Comparison of ENCODE assay signal across 26 cellular contexts in the genomic region with DNA sequence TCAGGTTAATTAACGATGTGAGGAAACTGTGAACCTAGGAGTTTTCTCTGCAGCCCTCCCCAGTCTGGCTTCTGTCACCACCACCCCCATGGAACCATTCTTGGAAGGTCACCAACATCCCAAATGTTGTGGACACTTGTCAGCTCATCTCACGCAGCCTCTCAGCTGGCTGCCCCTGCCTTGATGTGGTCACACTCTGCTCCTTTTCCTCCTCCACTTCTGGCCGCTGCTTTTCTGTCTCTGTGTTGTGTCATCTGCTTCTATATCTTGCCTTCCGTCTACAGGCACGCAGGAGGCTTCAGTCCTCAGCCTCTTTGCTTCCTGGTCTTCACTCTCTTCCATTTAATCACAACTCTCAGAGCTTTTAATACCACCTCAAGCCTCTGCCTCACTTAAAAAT.
A peak's percentile ranks its signal among the peaks of the same experiment; 100 is the strongest.
DNase-seq lines count a peak whose midpoint lies in the region; ATAC-seq and TF ChIP-seq lines count a peak whose summit lies in the region.
"Had no signal": no experiment of that assay in that cellular context is flagged by ENCODE, and none has a peak within 500 bp of the region (broad histone marks: within the 10 kb centered on the region; RNA-seq: fewer than 3 reads in every experiment).

No MANE protein-coding gene starts in this region.

- H3K27ac ChIP-seq in brain microvascular endothelial cell = no peak overlapping the region
- H3K27ac ChIP-seq: 22Rv1, KMS-11, skin epidermis, stomach, thyroid gland, VCaP had no signal

- in situ Hi-C loops in brain microvascular endothelial cell (cut with HindIII; ENCODE audit: low pct_ligation_motif_present, low sequenced_read_pairs) = no loop called here

- H3K4me3 ChIP-seq in MG63 (no peak overlapping the region), fibroblast of the aortic adventitia (ENCODE audit: low read depth, low read length) (no peak overlapping the region), brain microvascular endothelial cell (ENCODE audit: low read depth, low read length) (no peak overlapping the region)
- H3K4me3 ChIP-seq: skin epidermis, stomach, thyroid gland had no signal

- intact Hi-C loops in Right ventricle myocardium superior (cut with DNase I) (no loop called here), left ventricle myocardium superior (cut with micrococcal nuclease) (no loop called here), natural killer cell (cut with micrococcal nuclease) (no loop called here)

- H3K27ac Mint-ChIP-seq in natural killer cell = no peak overlapping the region

- H3K27me3 ChIP-seq in MG63 (no peaks in the 10 kb centered on the region), brain microvascular endothelial cell (replicated peaks) (no peaks in the 10 kb centered on the region)
- H3K27me3 ChIP-seq: stomach, thyroid gland had no signal

- H3K36me3 ChIP-seq in MG63 = no peaks in the 10 kb centered on the region
- H3K36me3 ChIP-seq in brain microvascular endothelial cell (replicated peaks) = no peaks in the 10 kb centered on the region
- H3K36me3 ChIP-seq: stomach, thyroid gland had no signal

- TF ChIP-seq CTCF in fibroblast of the aortic adventitia (IDR thresholded peaks at IDR 0.05; ENCODE audit: insufficient read depth, low read length) = no peak
- no peak for TF ChIP-seq CTCF in brain microvascular endothelial cell (IDR thresholded peaks at IDR 0.05; ENCODE audit: low read depth, low read length, missing control alignments)
- TF ChIP-seq CTCF in natural killer cell (IDR thresholded peaks at IDR 0.05) = no peak

- no peaks in the 10 kb centered on the region for H3K27me3 Mint-ChIP-seq in natural killer cell (ENCODE audit: low read depth in 2 of 2)
- H3K27me3 Mint-ChIP-seq: naive B cell had no signal

- H3K9me3 ChIP-seq in MG63 = no peaks in the 10 kb centered on the region
- H3K9me3 ChIP-seq: stomach, thyroid gland had no signal

- H3K4me1 Mint-ChIP-seq in natural killer cell = no peaks in the 10 kb centered on the region
- H3K4me1 Mint-ChIP-seq: naive B cell had no signal

- ATAC-seq in Right ventricle myocardium superior (ENCODE audit: poor library complexity) (peak; percentile 18), left ventricle myocardium superior (no peak), natural killer cell (no peak)
- ATAC-seq: PC-3 had no signal

- no peak overlapping the region for H3K4me3 Mint-ChIP-seq in natural killer cell
- H3K4me3 Mint-ChIP-seq: naive B cell had no signal

- H3K36me3 Mint-ChIP-seq in natural killer cell = no peaks in the 10 kb centered on the region
- H3K36me3 Mint-ChIP-seq: naive B cell had no signal

- DNase-seq in Right ventricle myocardium superior (no peak), left ventricle myocardium superior (no peak), MG63 (peak; percentile 1), fibroblast of the aortic adventitia (ENCODE audit: low read depth) (peak; percentile 2), myocyte (ENCODE audit: low read depth) (peak; percentile 25), brain microvascular endothelial cell (no peak), natural killer cell (no peak)
- DNase-seq in activated CD4-positive, alpha-beta T cell treated with anti-CD3 and anti-CD28 coated beads for 48 hours = no peak
- DNase-seq: activated CD4-positive, alpha-beta T cell treated with anti-CD3 and anti-CD28 coated beads for 4 hours; activated gamma-delta T cell; activated T-cell treated with anti-CD3 and anti-CD28 coated beads, Interleukin-2, amount 50 U/mL, for 1 hour; AML-193; GDM1; head of caudate nucleus; naive B cell; NCI-H446 treated with DMSO at 0.1 percent for 48 hours; PC-3; SHP77; stimulated activated CD4-positive, alpha-beta T cell treated with anti-CD3 and anti-CD28 coated beads, Interleukin-1b, Interleukin-23, amount 100 ng/mL, for 48 hours; stimulated activated CD8-positive, alpha-beta memory T cell treated with anti-CD3 and anti-CD28 coated beads, Interleukin-4, amount 100 ng/mL, for 48 hours; stomach; thyroid gland had no signal

- peaks cover 26% of the 10 kb centered on the region in 2 donors for H3K9me3 Mint-ChIP-seq in natural killer cell

Comparison
In these comparisons a context has a peak if more than half of its experiments do, and no peak if none do; other contexts are left out.
1. DNase-seq: peak in MG63 (single experiment), fibroblast of the aortic adventitia (single experiment) and myocyte (single experiment); none in Right ventricle myocardium superior (single experiment), left ventricle myocardium superior (single experiment), activated CD4-positive, alpha-beta T cell treated with anti-CD3 and anti-CD28 coated beads for 48 hours (single experiment), brain microvascular endothelial cell (single experiment) and natural killer cell (single experiment).